In the genomic region with DNA sequence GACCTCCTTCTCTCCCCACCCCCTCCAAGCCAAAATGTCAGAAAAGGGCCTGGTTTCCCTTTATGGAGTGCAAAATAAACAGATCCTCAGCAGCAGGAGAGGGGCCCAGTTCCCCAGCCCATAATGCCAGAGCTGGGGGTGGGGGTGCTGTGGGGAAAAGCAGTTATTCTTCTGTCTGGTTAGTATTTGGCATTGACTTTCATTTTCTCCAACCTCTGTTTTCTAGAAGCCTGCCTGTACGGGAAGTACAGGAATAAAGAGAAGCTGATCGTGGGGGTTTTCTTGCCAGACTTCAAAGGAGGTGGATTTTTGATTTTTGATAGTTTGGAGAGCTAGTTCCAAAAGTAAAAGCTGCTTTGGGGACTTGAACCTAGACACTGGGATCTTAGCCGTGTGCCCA, we compare ENCODE assay signal across 8 cellular contexts. TPM values are rescaled to one million over a fixed set of nuclear protein-coding genes. Genes with fewer than 3 reads are reported as not detected.
A peak's percentile ranks its signal among the peaks of the same experiment; 100 is the strongest.
DNase-seq lines count a peak whose midpoint lies in the region; ATAC-seq and TF ChIP-seq lines count a peak whose summit lies in the region.

No MANE protein-coding gene starts in this region.

- H3K9ac ChIP-seq in mesendoderm (ENCODE audit: low read length) = no peak overlapping the region

- no peak for ATAC-seq in upper lobe of right lung

- H3K18ac ChIP-seq in mesendoderm (ENCODE audit: low read length) = peak overlapping the region; percentile 60

- H2BK120ac ChIP-seq in mesendoderm (ENCODE audit: low read depth, low read length) = peak overlapping the region; percentile 69

- TF ChIP-seq CTCF in right atrium auricular region (IDR thresholded peaks at IDR 0.05) = no peak
- TF ChIP-seq CTCF in upper lobe of right lung (IDR thresholded peaks at IDR 0.05) = no peak

- no peaks in the 10 kb centered on the region for H3K36me3 ChIP-seq in right atrium auricular region
- H3K36me3 ChIP-seq in mesendoderm (ENCODE audit: control insufficient read depth, insufficient read depth, low read length) = no peaks in the 10 kb centered on the region
- no peaks in the 10 kb centered on the region for H3K36me3 ChIP-seq in upper lobe of right lung

- no CpG with 5 or more reads among the region's 3 CpGs for WGBS in mesendoderm (ENCODE audit: extremely low coverage, insufficient coverage, low lambda C conversion rate)

- no peaks in the 10 kb centered on the region for H3K27me3 Mint-ChIP-seq in activated naive CD8-positive, alpha-beta T cell treated with anti-CD3 and anti-CD28 coated beads for 36 hours

- no peaks in the 10 kb centered on the region for H3K9me3 ChIP-seq in right atrium auricular region
- no peaks in the 10 kb centered on the region for H3K9me3 ChIP-seq in upper lobe of right lung

- peaks cover 37% of the 10 kb centered on the region for H3K36me3 Mint-ChIP-seq in activated naive CD8-positive, alpha-beta T cell treated with anti-CD3 and anti-CD28 coated beads for 36 hours

- H3K27ac Mint-ChIP-seq in activated naive CD8-positive, alpha-beta T cell treated with anti-CD3 and anti-CD28 coated beads for 36 hours = peak overlapping the region; percentile 98

- no peak overlapping the region for H4K5ac ChIP-seq in mesendoderm (ENCODE audit: low read length)

- H3K27ac ChIP-seq in right atrium auricular region (peak overlapping the region; percentile 71 to 76), mesendoderm (ENCODE audit: low read depth, low read length) (no peak overlapping the region), upper lobe of right lung (peak overlapping the region; percentile 82)

- H3K4me3 Mint-ChIP-seq in activated naive CD8-positive, alpha-beta T cell treated with anti-CD3 and anti-CD28 coated beads for 36 hours = peak overlapping the region; percentile 60

- intact Hi-C loops in cardiac septum (cut with DNase I) (no loop called here), upper lobe of right lung (cut with DNase I) (no loop called here)

- no peak for DNase-seq in right atrium auricular region (ENCODE audit: low spot score)
- no peak for DNase-seq in cardiac septum (ENCODE audit: low spot score)
- no peak for DNase-seq in activated naive CD8-positive, alpha-beta T cell treated with anti-CD3 and anti-CD28 coated beads for 36 hours
- DNase-seq in mesendoderm = no peak
- DNase-seq in upper lobe of right lung = no peak
- no peak for DNase-seq in epidermal melanocyte (ENCODE audit: insufficient read length, low spot score)
- no peak for DNase-seq in NCI-H69 (lab: John Stamatoyannopoulos, UW)
- no peak for DNase-seq in NCI-H187 treated with DMSO at 0.1 percent for 48 hours (lab: John Stamatoyannopoulos, UW)

- H3K79me2 ChIP-seq in mesendoderm (ENCODE audit: control insufficient read depth, insufficient read depth, low read length) = no peaks in the 10 kb centered on the region

- peak overlapping the region; percentile 18 for H3K56ac ChIP-seq in mesendoderm (ENCODE audit: low read length)

- no peak overlapping the region for H2BK5ac ChIP-seq in mesendoderm (ENCODE audit: low read length)

- no peak overlapping the region for H2BK15ac ChIP-seq in mesendoderm (replicated peaks; ENCODE audit: low read depth)

- H3K23ac ChIP-seq in mesendoderm (ENCODE audit: low read length) = no peak overlapping the region

- no peaks in the 10 kb centered on the region for H3K79me1 ChIP-seq in mesendoderm (ENCODE audit: low read length)

- no peak overlapping the region for H3K4me3 ChIP-seq in right atrium auricular region
- no peak overlapping the region for H3K4me3 ChIP-seq in mesendoderm (ENCODE audit: low read length)
- H3K4me3 ChIP-seq in upper lobe of right lung = no peak overlapping the region

- peaks cover 4 to 85% of the 10 kb centered on the region in 2 donors for H3K4me1 ChIP-seq in right atrium auricular region
- H3K4me1 ChIP-seq in mesendoderm (ENCODE audit: control insufficient read depth, low read depth, low read length) = peaks cover 5% of the 10 kb centered on the region
- H3K4me1 ChIP-seq in upper lobe of right lung = peaks cover 82% of the 10 kb centered on the region

- no peak overlapping the region for H2AK5ac ChIP-seq in mesendoderm (ENCODE audit: low read length)

- H3K9me3 Mint-ChIP-seq in activated naive CD8-positive, alpha-beta T cell treated with anti-CD3 and anti-CD28 coated beads for 36 hours = peaks cover 9% of the 10 kb centered on the region

- no peak overlapping the region for H3K4me2 ChIP-seq in mesendoderm (ENCODE audit: low read length)

- peak overlapping the region; percentile 62 for H3K4ac ChIP-seq in mesendoderm (ENCODE audit: low read depth, low read length)

- peaks cover 84% of the 10 kb centered on the region for H3K4me1 Mint-ChIP-seq in activated naive CD8-positive, alpha-beta T cell treated with anti-CD3 and anti-CD28 coated beads for 36 hours

- H3K27me3 ChIP-seq in right atrium auricular region (no peaks in the 10 kb centered on the region), mesendoderm (ENCODE audit: insufficient read depth, low read length, poor library complexity) (no peaks in the 10 kb centered on the region), upper lobe of right lung (no peaks in the 10 kb centered on the region)

- no peak overlapping the region for H4K8ac ChIP-seq in mesendoderm (ENCODE audit: low read depth, low read length)

RNA-seq across cellular contexts. Expression of a gene that starts 22.4 kb away (rescaled TPM):
- total RNA-seq in right atrium auricular region (10 to 100 TPM; 12.3 to 25.2 TPM), cardiac septum (18.9 TPM), upper lobe of right lung (69.7 TPM)
- 10 to 100 TPM; 37.5 to 38.9 TPM for total RNA-seq in activated naive CD8-positive, alpha-beta T cell treated with anti-CD3 and anti-CD28 coated beads for 36 hours
- polyA plus RNA-seq in mesendoderm (2013, experiment 1 of 2) = 0.21 TPM
- 0.25 TPM for polyA plus RNA-seq in mesendoderm (2013, experiment 2 of 2)
